7 cellular contexts compared by ENCODE assay signal in genomic region chr3:152151875-152152765, GRCh38.
A peak's percentile ranks its signal among the peaks of the same experiment; 100 is the strongest.
DNase-seq lines count a peak whose midpoint lies in the region; ATAC-seq, FAIRE-seq and TF ChIP-seq lines count a peak whose summit lies in the region.
"Not testable (repeated sequence)": the region's sequence is repeated elsewhere in the genome, so short reads cannot be mapped to it uniquely, and the experiment has no call there.

No MANE protein-coding gene starts in this region.

- not testable (repeated sequence) for H3K9me1 ChIP-seq in K562 (ENCODE audit: control insufficient read depth, insufficient read depth, low read length)

- 74% methylated on average over 14 of the region's 42 CpGs for WGBS in K562 (ENCODE audit: insufficient coverage, low coverage, missing lambda C conversion rate)

- H3K9ac ChIP-seq in K562 (ENCODE audit: insufficient read depth in 1 of 2, low read depth in 2 of 2, low read length in 2 of 2); rectal smooth muscle tissue (ENCODE audit: low read length): not testable (repeated sequence)

- H3K4me2 ChIP-seq in K562 (ENCODE audit: insufficient read depth, low read length) = not testable (repeated sequence)

- not testable (repeated sequence) for TF ChIP-seq EP300 in K562 (IDR thresholded peaks at IDR 0.05; ENCODE audit: low read length)

- peak; percentile 36 for DNase-seq in HT-29 (ENCODE audit: low spot score)
- not testable (repeated sequence) for DNase-seq in Panc1 (ENCODE audit: low read depth, low spot score); K562 (ENCODE audit: extremely low read depth in 1 of 4, low spot score in 3 of 4); left colon; thoracic aorta (ENCODE audit: low spot score)

- POLR2A ChIA-PET in Panc1 (lab: Charles Lee) = interaction anchor here (0.7 kb wide), 1 partner anchor 1557 kb away, joined by 3 read pairs; no protein-coding TSS in a partner anchor
- POLR2A ChIA-PET in K562 (lab: Yijun Ruan, JAX) = not testable (repeated sequence)

- not testable (repeated sequence) for TF ChIP-seq POLR2A in K562 (conservative IDR thresholded peaks at IDR 0.05)

- TF ChIP-seq RAD21 in K562 (CRISPR knock-in tag; conservative IDR thresholded peaks at IDR 0.05 in 1 of 2, IDR thresholded peaks at IDR 0.05 in 1 of 2) = not testable (repeated sequence)

- in situ Hi-C loops in Panc1 (cut with HindIII; ENCODE audit: low pct_unique_long_range_greater_than_20kb, low sequenced_read_pairs); K562 (cut with MboI): not testable (repeated sequence)

- peak overlapping the region; percentile 51 to 56 for H3K4me3 ChIP-seq in Panc1 (ENCODE audit: low read depth in 2 of 2, low read length in 2 of 2)
- H3K4me3 ChIP-seq in K562; rectal smooth muscle tissue (ENCODE audit: low read length); thoracic aorta: not testable (repeated sequence)

- intact Hi-C loops in Panc1 (cut with micrococcal nuclease; ENCODE audit: unreplicated experiment); K562 (cut with micrococcal nuclease); left colon (cut with DNase I, micrococcal nuclease): not testable (repeated sequence)

- H3K36me3 ChIP-seq in Panc1 (ENCODE audit: control insufficient read depth, insufficient read depth, low read length); K562 (ENCODE audit: control insufficient read depth, insufficient read depth, low read length); rectal smooth muscle tissue (ENCODE audit: control insufficient read depth, insufficient read depth, low read length); thoracic aorta: not testable (repeated sequence)

- not testable (repeated sequence) for FAIRE-seq in K562 (lab: Jason Lieb, UNC)

- not testable (repeated sequence) for H3K4me1 ChIP-seq in Panc1 (ENCODE audit: control insufficient read depth, insufficient read depth, low read length); K562 (replicated peaks in 1 of 2; ENCODE audit: control insufficient read depth in 2 of 2, insufficient read depth in 2 of 2, low read length in 2 of 2)
- H3K4me1 ChIP-seq in rectal smooth muscle tissue (ENCODE audit: control insufficient read depth, insufficient read depth, low read length) (peaks cover 17% of the 10 kb centered on the region), thoracic aorta (ENCODE audit: control insufficient read depth in 1 of 2, low read depth in 2 of 2) (peaks cover 18 to 72% of the 10 kb centered on the region in 2 donors)

- not testable (repeated sequence) for H2AFZ ChIP-seq in K562 (ENCODE audit: low read depth, low read length)

- CTCF ChIA-PET in Panc1 (lab: Charles Lee); K562 (lab: Yijun Ruan, JAX; ENCODE audit: low intra/inter-chr PET ratio): not testable (repeated sequence)

- not testable (repeated sequence) for H3K79me2 ChIP-seq in K562 (ENCODE audit: control insufficient read depth, insufficient read depth, low read length)

- H3K27ac ChIP-seq in 22Rv1 (peak overlapping the region; percentile 87), Panc1 (ENCODE audit: low read length) (peak overlapping the region; percentile 58), rectal smooth muscle tissue (ENCODE audit: low read depth, low read length) (peak overlapping the region; percentile 76), thoracic aorta (peak overlapping the region; percentile 70 to 73)
- not testable (repeated sequence) for H3K27ac ChIP-seq in K562 (ENCODE audit: extremely low read depth, low read depth, low read length)

- H3K27me3 ChIP-seq in Panc1 (ENCODE audit: control insufficient read depth, insufficient read depth, low read length); K562 (ENCODE audit: control insufficient read depth in 2 of 2, insufficient read depth in 2 of 2, low read length in 2 of 2); rectal smooth muscle tissue (ENCODE audit: control insufficient read depth, insufficient read depth, low read length); thoracic aorta (replicated peaks; ENCODE audit: insufficient read depth): not testable (repeated sequence)

- not testable (repeated sequence) for TF ChIP-seq CTCF in 22Rv1 (IDR thresholded peaks at IDR 0.05); Panc1 (IDR thresholded peaks at IDR 0.05); K562 (IDR thresholded peaks at IDR 0.05 in 2 of 3, conservative IDR thresholded peaks at IDR 0.05 in 1 of 3; ENCODE audit: insufficient read depth in 2 of 3, low read depth in 1 of 3, low read length in 3 of 3); thoracic aorta (IDR thresholded peaks at IDR 0.05)

- H4K20me1 ChIP-seq in K562 (replicated peaks; ENCODE audit: control insufficient read depth, insufficient read depth, low read length) = not testable (repeated sequence)

- BruUV-seq in Panc1 (replicated peaks; lab: Mats Ljungman, UMichigan); K562 (replicated peaks; lab: Mats Ljungman, UMichigan): not testable (repeated sequence)

- not testable (repeated sequence) for H3K9me3 ChIP-seq in Panc1 (ENCODE audit: control insufficient read depth, insufficient read depth, low read depth, low read length); K562 (replicated peaks; ENCODE audit: control insufficient read depth, insufficient read depth, low read depth, low read length); thoracic aorta

- ATAC-seq in Panc1 (peak; percentile 57), left colon (peak; percentile 75)
- ATAC-seq in K562; thoracic aorta (ENCODE audit: insufficient number of reproducible peaks, low FRiP score, low read depth): not testable (repeated sequence)

TF ChIP-seq in K562, 482 proteins besides CTCF, POLR2A, EP300 and RAD21:
- TF ChIP-seq, protein P1, sequence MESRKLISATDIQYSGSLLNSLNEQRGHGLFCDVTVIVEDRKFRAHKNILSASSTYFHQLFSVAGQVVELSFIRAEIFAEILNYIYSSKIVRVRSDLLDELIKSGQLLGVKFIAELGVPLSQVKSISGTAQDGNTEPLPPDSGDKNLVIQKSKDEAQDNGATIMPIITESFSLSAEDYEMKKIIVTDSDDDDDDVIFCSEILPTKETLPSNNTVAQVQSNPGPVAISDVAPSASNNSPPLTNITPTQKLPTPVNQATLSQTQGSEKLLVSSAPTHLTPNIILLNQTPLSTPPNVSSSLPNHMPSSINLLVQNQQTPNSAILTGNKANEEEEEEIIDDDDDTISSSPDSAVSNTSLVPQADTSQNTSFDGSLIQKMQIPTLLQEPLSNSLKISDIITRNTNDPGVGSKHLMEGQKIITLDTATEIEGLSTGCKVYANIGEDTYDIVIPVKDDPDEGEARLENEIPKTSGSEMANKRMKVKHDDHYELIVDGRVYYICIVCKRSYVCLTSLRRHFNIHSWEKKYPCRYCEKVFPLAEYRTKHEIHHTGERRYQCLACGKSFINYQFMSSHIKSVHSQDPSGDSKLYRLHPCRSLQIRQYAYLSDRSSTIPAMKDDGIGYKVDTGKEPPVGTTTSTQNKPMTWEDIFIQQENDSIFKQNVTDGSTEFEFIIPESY (CRISPR knock-in tag; IDR thresholded peaks at IDR 0.05) = peak; percentile 89
